ENCODE assay signal across 28 cellular contexts in genomic region chr1:25687221-25688017, GRCh38.
A peak's percentile ranks its signal among the peaks of the same experiment; 100 is the strongest.
DNase-seq lines count a peak whose midpoint lies in the region; ATAC-seq and TF ChIP-seq lines count a peak whose summit lies in the region.
"Had no signal": no experiment of that assay in that cellular context is flagged by ENCODE, and none has a peak within 500 bp of the region (broad histone marks: within the 10 kb centered on the region; RNA-seq: fewer than 3 reads in every experiment).

No MANE protein-coding gene starts in this region.

- no peak overlapping the region for H3K4me3 ChIP-seq in coronary artery
- H3K4me3 ChIP-seq in vagina, result no peak overlapping the region
- H3K4me3 ChIP-seq in H7 (ENCODE audit: insufficient read depth, low read depth, low read length), result no peak overlapping the region
- H3K4me3 ChIP-seq: esophagus muscularis mucosa, right atrium auricular region had no signal

- H3K36me3 Mint-ChIP-seq in activated naive CD8-positive, alpha-beta T cell, result peaks cover 7% of the 10 kb centered on the region
- peaks cover 2% of the 10 kb centered on the region for H3K36me3 Mint-ChIP-seq in activated naive CD8-positive, alpha-beta T cell treated with anti-CD3 and anti-CD28 coated beads for 36 hours
- peaks cover 0 to 35% (median 0%) of the 10 kb centered on the region in 3 donors for H3K36me3 Mint-ChIP-seq in naive thymus-derived CD8-positive, alpha-beta T cell
- H3K36me3 Mint-ChIP-seq in activated CD4-positive, alpha-beta T cell treated with anti-CD3 and anti-CD28 coated beads, Interleukin-2, amount 10 ng/mL, durations not matched to agents 7 days and 5 days (ENCODE audit: low read depth), result peaks cover 6% of the 10 kb centered on the region

- H3K9me3 Mint-ChIP-seq in activated naive CD8-positive, alpha-beta T cell (ENCODE audit: low read depth), result no peaks in the 10 kb centered on the region
- no peaks in the 10 kb centered on the region for H3K9me3 Mint-ChIP-seq in activated naive CD8-positive, alpha-beta T cell treated with anti-CD3 and anti-CD28 coated beads for 36 hours
- no peaks in the 10 kb centered on the region for H3K9me3 Mint-ChIP-seq in naive thymus-derived CD8-positive, alpha-beta T cell
- no peaks in the 10 kb centered on the region for H3K9me3 Mint-ChIP-seq in activated CD4-positive, alpha-beta T cell treated with anti-CD3 and anti-CD28 coated beads, Interleukin-2, amount 10 ng/mL, durations not matched to agents 7 days and 5 days
- H3K9me3 Mint-ChIP-seq: activated naive CD8-positive, alpha-beta T cell treated with anti-CD3 and anti-CD28 coated beads, Interleukin-2, amount 50 U/mL, for 24 hours; CD14-positive monocyte; dendritic cell treated with granulocyte-macrophage colony-stimulating factor and Interleukin-4, amounts not matched to agents 40 ng/mL and 50 ng/mL, for 4 days; IgD-negative memory B cell had no signal

- intact Hi-C loops in vagina (cut with DNase I), result no loop called here

- H3K27me3 ChIP-seq in vagina (no peaks in the 10 kb centered on the region), H7 (ENCODE audit: control insufficient read depth, insufficient read depth, low read length) (no peaks in the 10 kb centered on the region)
- H3K27me3 ChIP-seq: esophagus muscularis mucosa, right atrium auricular region, upper lobe of right lung had no signal

- H3K27ac Mint-ChIP-seq in activated naive CD8-positive, alpha-beta T cell, result peak overlapping the region; percentile 5
- no peak overlapping the region for H3K27ac Mint-ChIP-seq in activated naive CD8-positive, alpha-beta T cell treated with anti-CD3 and anti-CD28 coated beads for 36 hours
- peak overlapping the region in 8 of 10 donors; percentile 12 to 85 (median 66) for H3K27ac Mint-ChIP-seq in naive thymus-derived CD8-positive, alpha-beta T cell
- H3K27ac Mint-ChIP-seq in activated CD4-positive, alpha-beta T cell treated with anti-CD3 and anti-CD28 coated beads, Interleukin-2, amount 10 ng/mL, durations not matched to agents 7 days and 5 days, result no peak overlapping the region
- H3K27ac Mint-ChIP-seq: activated naive CD8-positive, alpha-beta T cell treated with anti-CD3 and anti-CD28 coated beads, Interleukin-2, amount 50 U/mL, for 24 hours; dendritic cell treated with granulocyte-macrophage colony-stimulating factor and Interleukin-4, amounts not matched to agents 40 ng/mL and 50 ng/mL, for 4 days; IgD-negative memory B cell had no signal

- ATAC-seq in naive thymus-derived CD8-positive, alpha-beta T cell, result no peak
- ATAC-seq: activated naive CD8-positive, alpha-beta T cell treated with anti-CD3 and anti-CD28 coated beads, Interleukin-2, amount 50 U/mL, for 24 hours; PC-3; upper lobe of right lung had no signal

- no peaks in the 10 kb centered on the region for H3K27me3 Mint-ChIP-seq in activated naive CD8-positive, alpha-beta T cell
- H3K27me3 Mint-ChIP-seq in activated naive CD8-positive, alpha-beta T cell treated with anti-CD3 and anti-CD28 coated beads for 36 hours, result no peaks in the 10 kb centered on the region
- H3K27me3 Mint-ChIP-seq in naive thymus-derived CD8-positive, alpha-beta T cell, result no peaks in the 10 kb centered on the region
- peaks cover 10% of the 10 kb centered on the region for H3K27me3 Mint-ChIP-seq in activated CD4-positive, alpha-beta T cell treated with anti-CD3 and anti-CD28 coated beads, Interleukin-2, amount 10 ng/mL, durations not matched to agents 7 days and 5 days
- H3K27me3 Mint-ChIP-seq: activated naive CD8-positive, alpha-beta T cell treated with anti-CD3 and anti-CD28 coated beads, Interleukin-2, amount 50 U/mL, for 24 hours; dendritic cell treated with granulocyte-macrophage colony-stimulating factor and Interleukin-4, amounts not matched to agents 40 ng/mL and 50 ng/mL, for 4 days had no signal

- no peak for TF ChIP-seq POLR2A in vagina (IDR thresholded peaks at IDR 0.05)

- POLR2A ChIA-PET in naive thymus-derived CD8-positive, alpha-beta T cell (lab: Charles Lee), result interaction anchor here (0.9 kb wide), 1 partner anchor 11 kb away, joined by 3 read pairs; no protein-coding TSS in a partner anchor
- POLR2A ChIA-PET in activated CD4-positive, alpha-beta T cell treated with anti-CD3 and anti-CD28 coated beads, Interleukin-2, amount 10 ng/mL, durations not matched to agents 7 days and 5 days (lab: Charles Lee), result no interaction called here

- TF ChIP-seq CTCF in coronary artery (IDR thresholded peaks at IDR 0.05), result no peak
- no peak for TF ChIP-seq CTCF in vagina (IDR thresholded peaks at IDR 0.05)

- no peak overlapping the region for H3K4me3 Mint-ChIP-seq in activated naive CD8-positive, alpha-beta T cell
- no peak overlapping the region for H3K4me3 Mint-ChIP-seq in activated naive CD8-positive, alpha-beta T cell treated with anti-CD3 and anti-CD28 coated beads for 36 hours
- H3K4me3 Mint-ChIP-seq in naive thymus-derived CD8-positive, alpha-beta T cell, result peak overlapping the region in 1 of 10 donors; percentile 1
- H3K4me3 Mint-ChIP-seq in activated CD4-positive, alpha-beta T cell treated with anti-CD3 and anti-CD28 coated beads, Interleukin-2, amount 10 ng/mL, durations not matched to agents 7 days and 5 days, result no peak overlapping the region
- H3K4me3 Mint-ChIP-seq: activated naive CD8-positive, alpha-beta T cell treated with anti-CD3 and anti-CD28 coated beads, Interleukin-2, amount 50 U/mL, for 24 hours; CD14-positive monocyte; dendritic cell treated with granulocyte-macrophage colony-stimulating factor and Interleukin-4, amounts not matched to agents 40 ng/mL and 50 ng/mL, for 4 days; IgD-negative memory B cell had no signal

- H3K4me1 ChIP-seq in vagina, result peaks cover 48% of the 10 kb centered on the region
- H3K4me1 ChIP-seq: parathyroid adenoma had no signal

- H3K27ac ChIP-seq in coronary artery (peak overlapping the region; percentile 10 to 42), vagina (peak overlapping the region; percentile 43)
- H3K27ac ChIP-seq: parathyroid adenoma had no signal

- no peaks in the 10 kb centered on the region for H3K9me3 ChIP-seq in vagina
- H3K9me3 ChIP-seq: esophagus muscularis mucosa, right atrium auricular region, upper lobe of right lung had no signal

- H3K36me3 ChIP-seq in vagina, result no peaks in the 10 kb centered on the region
- no peaks in the 10 kb centered on the region for H3K36me3 ChIP-seq in H7 (replicated peaks; ENCODE audit: control insufficient read depth, insufficient read depth, low read length)
- H3K36me3 ChIP-seq: right atrium auricular region, upper lobe of right lung had no signal

- CTCF ChIA-PET in activated CD4-positive, alpha-beta T cell treated with anti-CD3 and anti-CD28 coated beads, Interleukin-2, amount 10 ng/mL, durations not matched to agents 7 days and 5 days (lab: Charles Lee), result interaction anchor here (0.7 kb wide), 1 partner anchor 617 kb away, joined by 4 read pairs; no protein-coding TSS in a partner anchor

- H3K4me1 Mint-ChIP-seq in activated naive CD8-positive, alpha-beta T cell (ENCODE audit: low read depth), result peaks cover 57% of the 10 kb centered on the region
- H3K4me1 Mint-ChIP-seq in activated naive CD8-positive, alpha-beta T cell treated with anti-CD3 and anti-CD28 coated beads for 36 hours, result peaks cover 34% of the 10 kb centered on the region
- peaks cover 15 to 78% (median 56%) of the 10 kb centered on the region in 4 donors for H3K4me1 Mint-ChIP-seq in naive thymus-derived CD8-positive, alpha-beta T cell
- H3K4me1 Mint-ChIP-seq in activated CD4-positive, alpha-beta T cell treated with anti-CD3 and anti-CD28 coated beads, Interleukin-2, amount 10 ng/mL, durations not matched to agents 7 days and 5 days, result peaks cover 11% of the 10 kb centered on the region
- H3K4me1 Mint-ChIP-seq: CD14-positive monocyte, IgD-negative memory B cell had no signal

- no peak for DNase-seq in activated naive CD8-positive, alpha-beta T cell treated with anti-CD3 and anti-CD28 coated beads for 36 hours
- DNase-seq in coronary artery (ENCODE audit: low spot score) (no peak), vagina (ENCODE audit: extremely low spot score in 2 of 2) (no peak), NCI-H2171 treated with DMSO at 0.1 percent for 48 hours (lab: John Stamatoyannopoulos, UW) (no peak), H7 (no peak)
- no peak for DNase-seq in naive thymus-derived CD8-positive, alpha-beta T cell
- DNase-seq in activated CD4-positive, alpha-beta T cell treated with anti-CD3 and anti-CD28 coated beads, Interleukin-2, amount 10 ng/mL, durations not matched to agents 7 days and 5 days, result no peak
- DNase-seq: activated CD4-positive, alpha-beta T cell treated with anti-CD3 and anti-CD28 coated beads for 4 hours; activated CD8-positive, alpha-beta memory T cell treated with anti-CD3 and anti-CD28 coated beads for 24 hours; activated effector memory CD4-positive, alpha-beta T cell treated with anti-CD3 and anti-CD28 coated beads, Interleukin-2, amount 50 U/mL, for 16 hours; activated naive CD8-positive, alpha-beta T cell treated with anti-CD3 and anti-CD28 coated beads, Interleukin-2, amount 50 U/mL, for 24 hours; central memory CD4-positive, alpha-beta T cell; head of caudate nucleus; islet precursor cell; NCI-H1436 treated with DMSO at 0.1 percent for 48 hours; NCI-H2081 treated with DMSO at 0.1 percent for 48 hours; NCI-H226; NCI-H526 treated with DMSO at 0.1 percent for 48 hours; NK-92 treated with Interleukin-12 subunit alpha and Interleukin-12 subunit beta, amount 100 ng/mL, for 24 hours; PC-3; upper lobe of right lung had no signal

Comparison
In these comparisons a context has a peak if more than half of its experiments do, and no peak if none do; other contexts are left out.
1. H3K27ac Mint-ChIP-seq: peak in activated naive CD8-positive, alpha-beta T cell (single experiment) and naive thymus-derived CD8-positive, alpha-beta T cell (8 of 10); none in activated naive CD8-positive, alpha-beta T cell treated with anti-CD3 and anti-CD28 coated beads for 36 hours (single experiment) and activated CD4-positive, alpha-beta T cell treated with anti-CD3 and anti-CD28 coated beads, Interleukin-2, amount 10 ng/mL, durations not matched to agents 7 days and 5 days (single experiment).